8 cellular contexts compared by ENCODE assay signal in the genomic region with DNA sequence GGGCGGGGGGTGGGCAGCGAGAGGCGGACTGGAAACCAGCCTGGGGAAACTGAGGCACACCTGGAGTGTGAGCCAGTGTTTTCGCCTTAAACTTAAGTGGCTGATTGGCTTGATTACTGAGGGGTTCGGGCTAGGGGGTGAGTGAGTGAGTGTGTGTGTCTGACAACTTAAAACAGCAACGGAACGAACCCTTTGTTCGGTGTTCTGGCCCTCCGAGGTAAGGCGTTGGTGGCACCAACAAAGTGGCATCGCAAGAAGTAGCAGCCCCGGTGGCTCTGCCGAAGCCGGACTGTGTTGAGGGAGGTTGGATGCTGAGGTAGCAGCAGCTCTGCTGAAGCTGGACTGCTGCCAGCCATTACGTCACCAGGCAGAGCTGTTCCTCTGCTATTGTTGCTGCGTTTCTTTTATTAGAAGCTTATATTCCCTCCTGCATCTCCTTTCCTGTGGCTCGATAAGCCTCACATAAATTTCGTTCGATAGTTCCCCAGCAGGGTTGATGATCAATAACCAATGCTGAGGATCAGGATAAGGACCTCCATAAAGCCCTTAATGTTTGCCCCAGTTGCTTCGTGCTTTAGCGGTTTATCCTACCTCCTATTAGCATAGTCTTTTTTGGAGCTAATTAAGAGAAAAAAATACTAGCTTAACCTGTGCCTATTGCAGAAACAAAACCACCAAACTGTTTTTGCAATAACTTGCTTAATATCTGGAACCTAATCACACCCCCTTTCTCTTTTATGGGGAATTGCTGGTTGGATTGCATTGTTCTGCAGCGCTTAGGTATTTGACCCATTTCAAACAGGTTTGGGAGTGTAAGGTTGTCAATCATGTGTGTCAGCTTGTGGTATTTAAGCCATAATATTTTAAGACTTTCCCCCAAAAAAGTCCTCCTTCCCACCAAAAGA. TPM values are rescaled to one million over a fixed set of nuclear protein-coding genes. Genes with fewer than 3 reads are reported as not detected.
A peak's percentile ranks its signal among the peaks of the same experiment; 100 is the strongest.
DNase-seq lines count a peak whose midpoint lies in the region; ATAC-seq and TF ChIP-seq lines count a peak whose summit lies in the region.

No MANE protein-coding gene starts in this region.

- H3K4me3 Mint-ChIP-seq in activated CD4-positive, alpha-beta T cell treated with anti-CD3 and anti-CD28 coated beads for 36 hours: peak overlapping the region; percentile 85

- H3K27me3 ChIP-seq in smooth muscle cell (ENCODE audit: low read depth): no peaks in the 10 kb centered on the region

- DNase-seq in SKM-1 treated with dmso at 0.1 percent for 144 hours (lab: John Stamatoyannopoulos, UW; ENCODE audit: unreplicated experiment) (peak; percentile 14), SKM-1 (lab: John Stamatoyannopoulos, UW; ENCODE audit: unreplicated experiment) (no peak), NCI-H2227 treated with DMSO at 0.1 percent for 48 hours (lab: John Stamatoyannopoulos, UW) (peak; percentile 81), cerebellar nuclear complex (lab: John Stamatoyannopoulos, UW) (peak; percentile 42 to 76), islet precursor cell (peak; percentile 83), smooth muscle cell (lab: John Stamatoyannopoulos, UW; ENCODE audit: unreplicated experiment) (peak; percentile 24)
- peak; percentile 91 for DNase-seq in activated CD4-positive, alpha-beta T cell treated with anti-CD3 and anti-CD28 coated beads for 36 hours

- no peaks in the 10 kb centered on the region for H3K4me1 ChIP-seq in smooth muscle cell (ENCODE audit: low read depth)

- no peak for ATAC-seq in activated CD4-positive, alpha-beta T cell treated with anti-CD3 and anti-CD28 coated beads for 36 hours
- ATAC-seq in GM21723 (IDR thresholded peaks at IDR 0.05; ENCODE audit: unreplicated experiment): no peak

- H3K27me3 Mint-ChIP-seq in activated CD4-positive, alpha-beta T cell treated with anti-CD3 and anti-CD28 coated beads for 36 hours: peaks cover 4% of the 10 kb centered on the region

- intact Hi-C loops in activated CD4-positive, alpha-beta T cell treated with anti-CD3 and anti-CD28 coated beads for 36 hours (cut with DNase I, micrococcal nuclease): loop anchor here in 1 of 2 experiments (2.0 to 10.0 kb wide), 6 partner anchors 23 to 1843 kb away; partner anchors contain the start of genes CDKN3, PTGER2, TMX1 and TRIM9

- CTCF ChIA-PET in activated CD4-positive, alpha-beta T cell treated with anti-CD3 and anti-CD28 coated beads for 36 hours (lab: Charles Lee): interaction anchor here (0.6 to 1.3 kb wide), 5 partner anchors 12 to 1870 kb away, joined by 3 to 4 read pairs (median 3); no protein-coding TSS in a partner anchor

- no peak for TF ChIP-seq CTCF in smooth muscle cell (IDR thresholded peaks at IDR 0.05; ENCODE audit: borderline replicate concordance, insufficient read depth, poor library complexity, severe bottlenecking)

- H3K9ac ChIP-seq in smooth muscle cell (ENCODE audit: low read depth): peak overlapping the region; percentile 52

- H3K4me1 Mint-ChIP-seq in activated CD4-positive, alpha-beta T cell treated with anti-CD3 and anti-CD28 coated beads for 36 hours: peaks cover 18% of the 10 kb centered on the region

- H3K27ac ChIP-seq in smooth muscle cell (ENCODE audit: low read depth): no peak overlapping the region

- H3K4me2 ChIP-seq in smooth muscle cell: peak overlapping the region; percentile 98

- no peaks in the 10 kb centered on the region for H3F3A ChIP-seq in smooth muscle cell (ENCODE audit: low read depth)

- H2AFZ ChIP-seq in smooth muscle cell (ENCODE audit: low read depth): peak overlapping the region; percentile 89

- H3K9me3 Mint-ChIP-seq in activated CD4-positive, alpha-beta T cell treated with anti-CD3 and anti-CD28 coated beads for 36 hours (ENCODE audit: low read depth): no peaks in the 10 kb centered on the region

- peak overlapping the region; percentile 83 for H3K27ac Mint-ChIP-seq in activated CD4-positive, alpha-beta T cell treated with anti-CD3 and anti-CD28 coated beads for 36 hours

- H3K79me2 ChIP-seq in smooth muscle cell (ENCODE audit: low read depth): no peaks in the 10 kb centered on the region

- no peaks in the 10 kb centered on the region for H3K36me3 ChIP-seq in smooth muscle cell (ENCODE audit: low read depth)

- no peaks in the 10 kb centered on the region for H3K36me3 Mint-ChIP-seq in activated CD4-positive, alpha-beta T cell treated with anti-CD3 and anti-CD28 coated beads for 36 hours (ENCODE audit: low read depth)

- POLR2A ChIA-PET in activated CD4-positive, alpha-beta T cell treated with anti-CD3 and anti-CD28 coated beads for 36 hours (lab: Charles Lee): interaction anchor here (0.6 kb wide), 1 partner anchor 163 kb away, joined by 10 read pairs; no protein-coding TSS in a partner anchor

- 2% methylated on average over 22 of the region's 22 CpGs for WGBS in smooth muscle cell (ENCODE audit: low lambda C conversion rate)

- no peaks in the 10 kb centered on the region for H4K20me1 ChIP-seq in smooth muscle cell (ENCODE audit: low read depth)

- H3K4me3 ChIP-seq in smooth muscle cell: peak overlapping the region; percentile 81

- no peaks in the 10 kb centered on the region for H3K9me3 ChIP-seq in smooth muscle cell (replicated peaks; ENCODE audit: low read depth)

RNA-seq across cellular contexts. Expression of gene GPR137C, which starts 1.3 kb away (rescaled TPM):
- under 1 TPM; 0.04 to 0.14 TPM for total RNA-seq in activated CD4-positive, alpha-beta T cell treated with anti-CD3 and anti-CD28 coated beads for 36 hours
- 3.8 and 4.4 TPM in 2 replicates for total RNA-seq in smooth muscle cell
- 1.0 and 1.4 TPM in 2 replicates for polyA plus RNA-seq in smooth muscle cell

RNA-seq across cellular contexts. Expression of gene TXNDC16, which starts 1.6 kb away (rescaled TPM):
- total RNA-seq in activated CD4-positive, alpha-beta T cell treated with anti-CD3 and anti-CD28 coated beads for 36 hours: 1 to 10 TPM; 4.0 to 5.2 TPM
- total RNA-seq in smooth muscle cell: 5.6 and 5.9 TPM in 2 replicates
- 1.8 and 2.8 TPM in 2 replicates for polyA plus RNA-seq in smooth muscle cell
